In genomic region chr1:64934115-64934880, GRCh38 we compare ENCODE assay signal across 8 cellular contexts. TPM values are rescaled to one million over a fixed set of nuclear protein-coding genes. Genes with fewer than 3 reads are reported as not detected.
A peak's percentile ranks its signal among the peaks of the same experiment; 100 is the strongest.
DNase-seq lines count a peak whose midpoint lies in the region; ATAC-seq, FAIRE-seq and TF ChIP-seq lines count a peak whose summit lies in the region.

No MANE protein-coding gene starts in this region.

- H3K36me3 Mint-ChIP-seq in WTC11, result peaks cover 4% of the 10 kb centered on the region; the same call in 1 of the 2 replicates
- H3K36me3 Mint-ChIP-seq in stimulated activated naive B cell treated with anti-CD40 and anti-IgM and Interleukin-4, amounts not matched to agents 10 μg/mL and 1 μg/mL and 100 μg/mL, for 72 hours, result peaks cover 13 to 25% of the 10 kb centered on the region in 2 donors

- intact Hi-C loops in left cardiac atrium (cut with DNase I), result no loop called here

- H3K27ac ChIP-seq in substantia nigra (ENCODE audit: low read depth, low read length, poor library complexity, severe bottlenecking), result no peak overlapping the region

- TF ChIP-seq POLR2A in GM12892 (IDR thresholded peaks at IDR 0.05; ENCODE audit: low read depth, low read length), result no peak

- TF ChIP-seq CTCF in WTC11 (IDR thresholded peaks at IDR 0.05), result no peak

- no peak overlapping the region for H3K4me3 Mint-ChIP-seq in WTC11
- no peak overlapping the region for H3K4me3 Mint-ChIP-seq in stimulated activated naive B cell treated with anti-CD40 and anti-IgM and Interleukin-4, amounts not matched to agents 10 μg/mL and 1 μg/mL and 100 μg/mL, for 72 hours

- H3K27ac Mint-ChIP-seq in WTC11, result peak overlapping the region; percentile 26; the same call in 1 of the 2 replicates
- H3K27ac Mint-ChIP-seq in stimulated activated naive B cell treated with anti-CD40 and anti-IgM and Interleukin-4, amounts not matched to agents 10 μg/mL and 1 μg/mL and 100 μg/mL, for 72 hours, result peak overlapping the region; percentile 39

- peak; percentile 88 for DNase-seq in HCEC 1CT
- DNase-seq in WTC11 (ENCODE audit: low spot score), result no peak
- DNase-seq in left cardiac atrium, result no peak
- DNase-seq in stimulated activated naive B cell treated with anti-CD40 and anti-IgM and Interleukin-4, amounts not matched to agents 10 μg/mL and 1 μg/mL and 100 μg/mL, for 72 hours, result no peak
- no peak for DNase-seq in GM12892 (ENCODE audit: insufficient read length)
- no peak for DNase-seq in iPS-NIHi7 (ENCODE audit: extremely low spot score)
- no peak for DNase-seq in substantia nigra (lab: John Stamatoyannopoulos, UW)

- H3K9me3 Mint-ChIP-seq in WTC11, result peaks cover 16% of the 10 kb centered on the region
- H3K9me3 Mint-ChIP-seq in stimulated activated naive B cell treated with anti-CD40 and anti-IgM and Interleukin-4, amounts not matched to agents 10 μg/mL and 1 μg/mL and 100 μg/mL, for 72 hours, result peaks cover 0 to 4% of the 10 kb centered on the region in 2 donors

- no peak for FAIRE-seq in GM12892 (lab: Jason Lieb, UNC)

- no peak for ATAC-seq in WTC11
- ATAC-seq in left cardiac atrium, result peak; percentile 56 to 67
- ATAC-seq in stimulated activated naive B cell treated with anti-CD40 and anti-IgM and Interleukin-4, amounts not matched to agents 10 μg/mL and 1 μg/mL and 100 μg/mL, for 72 hours (replicated peaks), result no peak
- no peak for ATAC-seq in HG02571 (IDR thresholded peaks at IDR 0.05; ENCODE audit: unreplicated experiment)

- POLR2A ChIA-PET in WTC11 (lab: Charles Lee), result no interaction called here

- H3K4me1 Mint-ChIP-seq in WTC11, result peaks cover 21% of the 10 kb centered on the region
- peaks cover 47 to 78% of the 10 kb centered on the region in 2 donors for H3K4me1 Mint-ChIP-seq in stimulated activated naive B cell treated with anti-CD40 and anti-IgM and Interleukin-4, amounts not matched to agents 10 μg/mL and 1 μg/mL and 100 μg/mL, for 72 hours

- CTCF ChIA-PET in WTC11 (lab: Charles Lee), result no interaction called here

- H3K27me3 Mint-ChIP-seq in WTC11 (ENCODE audit: low read depth), result no peaks in the 10 kb centered on the region
- no peaks in the 10 kb centered on the region for H3K27me3 Mint-ChIP-seq in stimulated activated naive B cell treated with anti-CD40 and anti-IgM and Interleukin-4, amounts not matched to agents 10 μg/mL and 1 μg/mL and 100 μg/mL, for 72 hours

TF ChIP-seq in WTC11, 78 proteins besides CTCF, POLR2A, EP300 and RAD21:
- TF ChIP-seq PRDM15 (CRISPR knock-in tag; IDR thresholded peaks at IDR 0.05) (peak; percentile 44), IRF2 (CRISPR knock-in tag; IDR thresholded peaks at IDR 0.05; ENCODE audit: borderline replicate concordance, low read depth) (no peak)
TF ChIP-seq in WTC11: peak in this region for 1.

RNA-seq across cellular contexts. Expression of gene JAK1, which starts 32.1 kb away (rescaled TPM):
- 21.1 to 28.2 TPM (median 27.8 TPM) in 3 replicates for total RNA-seq in WTC11 (2021)
- total RNA-seq in left cardiac atrium, result 10 to 100 TPM; 83.7 to 98.7 TPM
- 21.8 TPM for polyA plus RNA-seq in GM12892 (2012; ENCODE audit: missing spikeins)

Comparison
In these comparisons a context has a peak if more than half of its experiments do, and no peak if none do; other contexts are left out.
1. ATAC-seq: peak in left cardiac atrium (2 of 2); none in WTC11 (single experiment), stimulated activated naive B cell treated with anti-CD40 and anti-IgM and Interleukin-4, amounts not matched to agents 10 μg/mL and 1 μg/mL and 100 μg/mL, for 72 hours (0 of 2) and HG02571 (single experiment).